ENCODE assay signal across 33 cellular contexts in genomic region chr10:36220122-36220521, GRCh38.
"Had no signal": no experiment of that assay in that cellular context is flagged by ENCODE, and none has a peak within 500 bp of the region (broad histone marks: within the 10 kb centered on the region; RNA-seq: fewer than 3 reads in every experiment).

No MANE protein-coding gene starts in this region.

- H3K27me3 ChIP-seq: body of pancreas, brain microvascular endothelial cell, breast epithelium had no signal

- H3K4me3 Mint-ChIP-seq: activated B cell treated with CpG ODN at 0.5 μM for 24 hours; activated CD4-positive, alpha-beta memory T cell treated with anti-CD3 and anti-CD28 coated beads for 36 hours; activated CD4-positive, alpha-beta T cell treated with anti-CD3 and anti-CD28 coated beads, Interleukin-2, amount 10 ng/mL, durations not matched to agents 24 days and 14 days; activated CD8-positive, alpha-beta T cell treated with anti-CD3 and anti-CD28 coated beads for 36 hours; activated naive CD4-positive, alpha-beta T cell treated with anti-CD3 and anti-CD28 coated beads, Interleukin-2, amount 10 ng/mL, durations not matched to agents 7 days and 5 days; activated naive CD4-positive, alpha-beta T cell treated with anti-CD3 and anti-CD28 coated beads, Interleukin-2, amount 50 U/mL, for 24 hours; activated naive CD8-positive, alpha-beta T cell; activated naive CD8-positive, alpha-beta T cell treated with anti-CD3 and anti-CD28 coated beads, Interleukin-2, amount 10 ng/mL, durations not matched to agents 7 days and 5 days; activated naive CD8-positive, alpha-beta T cell treated with anti-CD3 and anti-CD28 coated beads, Interleukin-2, amount 50 U/mL, for 24 hours; activated T-cell treated with anti-CD3 and anti-CD28 coated beads, Interleukin-2, amount 50 U/mL, for 4 hours; activated T-cell treated with anti-CD3 and anti-CD28 coated beads, Interleukin-2, amount 50 U/mL, for 72 hours; T-helper 1 cell treated with Interleukin-12 subunit alpha and Interleukin-12 subunit beta and Interleukin-4 antibody, amounts not matched to agents 30 μg/mL and 1 μg/mL, for 36 hours; T-helper 2 cell treated with Interferon-gamma antibody and Interleukin-4, amounts not matched to agents 5 μg/mL and 100 μg/mL, for 36 hours had no signal

- H3K27ac Mint-ChIP-seq: activated B cell treated with CpG ODN at 0.5 μM for 24 hours; activated CD4-positive, alpha-beta memory T cell treated with anti-CD3 and anti-CD28 coated beads for 36 hours; activated CD4-positive, alpha-beta T cell treated with anti-CD3 and anti-CD28 coated beads, Interleukin-2, amount 10 ng/mL, durations not matched to agents 24 days and 14 days; activated CD8-positive, alpha-beta T cell treated with anti-CD3 and anti-CD28 coated beads for 36 hours; activated naive CD4-positive, alpha-beta T cell treated with anti-CD3 and anti-CD28 coated beads, Interleukin-2, amount 10 ng/mL, durations not matched to agents 7 days and 5 days; activated naive CD4-positive, alpha-beta T cell treated with anti-CD3 and anti-CD28 coated beads, Interleukin-2, amount 50 U/mL, for 24 hours; activated naive CD8-positive, alpha-beta T cell; activated naive CD8-positive, alpha-beta T cell treated with anti-CD3 and anti-CD28 coated beads, Interleukin-2, amount 10 ng/mL, durations not matched to agents 7 days and 5 days; activated naive CD8-positive, alpha-beta T cell treated with anti-CD3 and anti-CD28 coated beads, Interleukin-2, amount 50 U/mL, for 24 hours; activated T-cell treated with anti-CD3 and anti-CD28 coated beads, Interleukin-2, amount 50 U/mL, for 72 hours; activated T-helper 2 cell treated with anti-CD3 and anti-CD28 coated beads, Interferon-gamma antibody, Interleukin-2, Interleukin-4, amounts not matched to agents 10 μg/mL and 5 μg/mL and 100 μg/mL, durations not matched to agents 14 hours and 24 hours and 36 hours; T-helper 1 cell treated with Interleukin-12 subunit alpha and Interleukin-12 subunit beta and Interleukin-4 antibody, amounts not matched to agents 30 μg/mL and 1 μg/mL, for 36 hours; T-helper 2 cell treated with Interferon-gamma antibody and Interleukin-4, amounts not matched to agents 5 μg/mL and 100 μg/mL, for 36 hours had no signal

- H3K36me3 ChIP-seq: brain microvascular endothelial cell, breast epithelium had no signal

- DNase-seq: activated B cell treated with CpG ODN at 0.5 μM for 24 hours; activated CD4-positive, alpha-beta memory T cell treated with anti-CD3 and anti-CD28 coated beads for 36 hours; activated CD4-positive, alpha-beta T cell treated with anti-CD3 and anti-CD28 coated beads for 4 hours; activated CD4-positive, alpha-beta T cell treated with anti-CD3 and anti-CD28 coated beads, Interleukin-2, amount 10 ng/mL, durations not matched to agents 24 days and 14 days; activated CD4-positive, alpha-beta T cell treated with anti-CD3 and anti-CD28 coated beads, Interleukin-2, amount 50 U/mL, for 1 hour; activated CD4-positive, alpha-beta T cell treated with anti-CD3 and anti-CD28 coated beads, Interleukin-2, amount 50 U/mL, for 4 hours; activated CD4-positive, CD25-positive, alpha-beta regulatory T cell treated with anti-CD3 and anti-CD28 coated beads, Interleukin-2, amount 50 U/mL, for 72 hours; activated CD8-positive, alpha-beta memory T cell treated with anti-CD3 and anti-CD28 coated beads, Interleukin-2, amount 50 U/mL, for 4 hours; activated CD8-positive, alpha-beta T cell treated with anti-CD3 and anti-CD28 coated beads for 36 hours; activated effector memory CD4-positive, alpha-beta T cell treated with Interleukin-2 at 50 U/mL for 16 hours; activated gamma-delta T cell; activated naive CD4-positive, alpha-beta T cell treated with anti-CD3 and anti-CD28 coated beads, Interleukin-2, amount 10 ng/mL, durations not matched to agents 7 days and 5 days; activated naive CD4-positive, alpha-beta T cell treated with Interleukin-2 at 50 U/mL for 16 hours; activated naive CD8-positive, alpha-beta T cell treated with anti-CD3 and anti-CD28 coated beads, Interleukin-2, amount 10 ng/mL, durations not matched to agents 7 days and 5 days; activated naive CD8-positive, alpha-beta T cell treated with anti-CD3 and anti-CD28 coated beads, Interleukin-2, amount 50 U/mL, for 24 hours; activated T-cell treated with anti-CD3 and anti-CD28 coated beads for 4 hours; activated T-cell treated with anti-CD3 and anti-CD28 coated beads, Interleukin-2, amount 50 U/mL, for 1 hour; activated T-cell treated with anti-CD3 and anti-CD28 coated beads, Interleukin-2, amount 50 U/mL, for 4 hours; activated T-cell treated with anti-CD3 and anti-CD28 coated beads, Interleukin-2, amount 50 U/mL, for 72 hours; amniotic stem cell; aorta; body of pancreas; brain microvascular endothelial cell; central memory CD4-positive, alpha-beta T cell; T-helper 2 cell; T-helper 9 cell had no signal

- H3K9me3 ChIP-seq: body of pancreas, breast epithelium had no signal

- H3K4me3 ChIP-seq: body of pancreas, breast epithelium had no signal

- H3K27ac ChIP-seq: body of pancreas, brain microvascular endothelial cell, breast epithelium, VCaP had no signal

- ATAC-seq: activated CD8-positive, alpha-beta T cell treated with anti-CD3 and anti-CD28 coated beads for 36 hours; activated naive CD8-positive, alpha-beta T cell treated with anti-CD3 and anti-CD28 coated beads, Interleukin-2, amount 50 U/mL, for 24 hours; activated T-cell treated with anti-CD3 and anti-CD28 coated beads, Interleukin-2, amount 50 U/mL, for 4 hours; activated T-cell treated with anti-CD3 and anti-CD28 coated beads, Interleukin-2, amount 50 U/mL, for 72 hours; body of pancreas had no signal

- H3K4me1 Mint-ChIP-seq: activated B cell treated with CpG ODN at 0.5 μM for 24 hours; activated CD4-positive, alpha-beta T cell treated with anti-CD3 and anti-CD28 coated beads, Interleukin-2, amount 10 ng/mL, durations not matched to agents 24 days and 14 days; activated naive CD4-positive, alpha-beta T cell treated with anti-CD3 and anti-CD28 coated beads, Interleukin-2, amount 10 ng/mL, durations not matched to agents 7 days and 5 days; activated naive CD4-positive, alpha-beta T cell treated with anti-CD3 and anti-CD28 coated beads, Interleukin-2, amount 50 U/mL, for 24 hours; activated naive CD8-positive, alpha-beta T cell treated with anti-CD3 and anti-CD28 coated beads, Interleukin-2, amount 10 ng/mL, durations not matched to agents 7 days and 5 days; activated naive CD8-positive, alpha-beta T cell treated with anti-CD3 and anti-CD28 coated beads, Interleukin-2, amount 50 U/mL, for 24 hours had no signal

- H3K9me3 Mint-ChIP-seq: activated CD4-positive, alpha-beta T cell treated with anti-CD3 and anti-CD28 coated beads, Interleukin-2, amount 10 ng/mL, durations not matched to agents 24 days and 14 days had no signal

- H3K27me3 Mint-ChIP-seq: activated B cell treated with CpG ODN at 0.5 μM for 24 hours; activated CD4-positive, alpha-beta memory T cell treated with anti-CD3 and anti-CD28 coated beads for 36 hours; activated CD4-positive, alpha-beta T cell treated with anti-CD3 and anti-CD28 coated beads, Interleukin-2, amount 10 ng/mL, durations not matched to agents 24 days and 14 days; activated CD8-positive, alpha-beta T cell treated with anti-CD3 and anti-CD28 coated beads for 36 hours; activated naive CD4-positive, alpha-beta T cell treated with anti-CD3 and anti-CD28 coated beads, Interleukin-2, amount 10 ng/mL, durations not matched to agents 7 days and 5 days; activated naive CD4-positive, alpha-beta T cell treated with anti-CD3 and anti-CD28 coated beads, Interleukin-2, amount 50 U/mL, for 24 hours; activated naive CD8-positive, alpha-beta T cell; activated naive CD8-positive, alpha-beta T cell treated with anti-CD3 and anti-CD28 coated beads, Interleukin-2, amount 10 ng/mL, durations not matched to agents 7 days and 5 days; activated naive CD8-positive, alpha-beta T cell treated with anti-CD3 and anti-CD28 coated beads, Interleukin-2, amount 50 U/mL, for 24 hours had no signal

- H3K4me1 ChIP-seq: body of pancreas, breast epithelium had no signal

- H3K36me3 Mint-ChIP-seq: activated CD4-positive, alpha-beta memory T cell treated with anti-CD3 and anti-CD28 coated beads for 36 hours; activated naive CD4-positive, alpha-beta T cell treated with anti-CD3 and anti-CD28 coated beads, Interleukin-2, amount 10 ng/mL, durations not matched to agents 7 days and 5 days; activated naive CD4-positive, alpha-beta T cell treated with anti-CD3 and anti-CD28 coated beads, Interleukin-2, amount 50 U/mL, for 24 hours; activated naive CD8-positive, alpha-beta T cell; activated naive CD8-positive, alpha-beta T cell treated with anti-CD3 and anti-CD28 coated beads, Interleukin-2, amount 10 ng/mL, durations not matched to agents 7 days and 5 days had no signal
